1 cellular context compared by ENCODE assay signal in the genomic region with DNA sequence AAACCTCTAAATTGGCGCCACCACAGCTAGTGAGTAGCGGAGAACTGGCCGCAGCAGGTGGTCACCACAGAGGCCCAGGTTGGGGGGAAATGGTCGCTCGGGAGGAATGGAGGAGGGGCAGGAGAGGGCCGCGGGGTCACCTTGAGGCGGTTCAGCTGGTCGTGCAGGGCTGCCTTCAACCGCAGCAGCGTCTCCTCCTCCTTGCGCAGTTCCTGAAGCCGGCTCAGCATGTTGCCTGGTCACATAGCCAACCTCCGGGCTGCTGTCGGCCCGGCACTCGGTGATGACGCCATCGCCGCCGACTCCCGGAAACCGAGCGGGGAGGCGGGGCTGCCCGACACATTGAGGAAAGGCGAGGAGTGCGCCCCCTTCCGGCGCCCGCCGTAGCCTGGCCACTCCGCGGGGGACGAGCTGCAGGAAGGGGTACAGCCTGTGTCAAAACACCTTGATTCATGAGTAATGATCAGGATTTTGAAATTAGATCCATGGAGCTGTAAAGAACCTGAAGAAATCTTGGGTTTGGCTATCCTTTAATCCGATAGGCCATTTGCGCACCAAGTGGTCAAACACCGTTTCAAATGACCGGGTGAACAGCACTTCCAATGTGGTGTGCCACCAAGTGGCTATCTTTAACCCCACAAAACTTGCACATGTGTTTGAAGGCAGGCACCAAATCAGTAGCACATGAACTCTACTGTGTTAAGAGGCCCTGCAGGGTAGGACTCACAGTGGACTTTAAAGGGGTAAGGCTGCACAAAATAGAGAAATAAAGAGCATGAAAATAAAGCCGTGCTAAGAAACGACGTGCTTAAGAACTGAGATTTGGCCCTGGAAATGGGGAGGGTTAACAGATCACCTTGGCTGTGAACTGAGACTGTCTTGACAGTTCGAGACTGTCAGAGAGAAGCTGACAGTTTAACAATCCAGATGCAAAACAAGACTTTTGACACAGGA.
TF ChIP-seq lines count a peak whose summit lies in the region.

A gene with protein sequence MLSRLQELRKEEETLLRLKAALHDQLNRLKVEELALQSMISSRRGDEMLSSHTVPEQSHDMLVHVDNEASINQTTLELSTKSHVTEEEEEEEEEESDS (minus strand): TSS at position 261 of the 954 bp plus-strand sequence. CDS start 31 bp downstream, at position 230.

TF ChIP-seq in GM12878, 131 proteins besides CTCF, POLR2A, EP300 and RAD21 (continued from another document and continues in another):
- TF ChIP-seq, protein P1, sequence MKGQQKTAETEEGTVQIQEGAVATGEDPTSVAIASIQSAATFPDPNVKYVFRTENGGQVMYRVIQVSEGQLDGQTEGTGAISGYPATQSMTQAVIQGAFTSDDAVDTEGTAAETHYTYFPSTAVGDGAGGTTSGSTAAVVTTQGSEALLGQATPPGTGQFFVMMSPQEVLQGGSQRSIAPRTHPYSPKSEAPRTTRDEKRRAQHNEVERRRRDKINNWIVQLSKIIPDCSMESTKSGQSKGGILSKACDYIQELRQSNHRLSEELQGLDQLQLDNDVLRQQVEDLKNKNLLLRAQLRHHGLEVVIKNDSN (IDR thresholded peaks at IDR 0.05; ENCODE audit: borderline replicate concordance, extremely low read length, insufficient read depth, low read depth, low read length), result no peak
- TF ChIP-seq SREBF2 (IDR thresholded peaks at IDR 0.05; ENCODE audit: low read length), result no peak
- no peak for TF ChIP-seq RFX5 (IDR thresholded peaks at IDR 0.05; ENCODE audit: low read depth, low read length)
- no peak for TF ChIP-seq YBX1 (IDR thresholded peaks at IDR 0.05)
- peak; percentile 70 for TF ChIP-seq TARDBP (IDR thresholded peaks at IDR 0.05; ENCODE audit: borderline replicate concordance)
- 0 out of 2 replicates have a peak, but pooled peaks have one; percentile 63 for TF ChIP-seq RB1 (IDR thresholded peaks at IDR 0.05; ENCODE audit: borderline replicate concordance)
- TF ChIP-seq, protein P2, sequence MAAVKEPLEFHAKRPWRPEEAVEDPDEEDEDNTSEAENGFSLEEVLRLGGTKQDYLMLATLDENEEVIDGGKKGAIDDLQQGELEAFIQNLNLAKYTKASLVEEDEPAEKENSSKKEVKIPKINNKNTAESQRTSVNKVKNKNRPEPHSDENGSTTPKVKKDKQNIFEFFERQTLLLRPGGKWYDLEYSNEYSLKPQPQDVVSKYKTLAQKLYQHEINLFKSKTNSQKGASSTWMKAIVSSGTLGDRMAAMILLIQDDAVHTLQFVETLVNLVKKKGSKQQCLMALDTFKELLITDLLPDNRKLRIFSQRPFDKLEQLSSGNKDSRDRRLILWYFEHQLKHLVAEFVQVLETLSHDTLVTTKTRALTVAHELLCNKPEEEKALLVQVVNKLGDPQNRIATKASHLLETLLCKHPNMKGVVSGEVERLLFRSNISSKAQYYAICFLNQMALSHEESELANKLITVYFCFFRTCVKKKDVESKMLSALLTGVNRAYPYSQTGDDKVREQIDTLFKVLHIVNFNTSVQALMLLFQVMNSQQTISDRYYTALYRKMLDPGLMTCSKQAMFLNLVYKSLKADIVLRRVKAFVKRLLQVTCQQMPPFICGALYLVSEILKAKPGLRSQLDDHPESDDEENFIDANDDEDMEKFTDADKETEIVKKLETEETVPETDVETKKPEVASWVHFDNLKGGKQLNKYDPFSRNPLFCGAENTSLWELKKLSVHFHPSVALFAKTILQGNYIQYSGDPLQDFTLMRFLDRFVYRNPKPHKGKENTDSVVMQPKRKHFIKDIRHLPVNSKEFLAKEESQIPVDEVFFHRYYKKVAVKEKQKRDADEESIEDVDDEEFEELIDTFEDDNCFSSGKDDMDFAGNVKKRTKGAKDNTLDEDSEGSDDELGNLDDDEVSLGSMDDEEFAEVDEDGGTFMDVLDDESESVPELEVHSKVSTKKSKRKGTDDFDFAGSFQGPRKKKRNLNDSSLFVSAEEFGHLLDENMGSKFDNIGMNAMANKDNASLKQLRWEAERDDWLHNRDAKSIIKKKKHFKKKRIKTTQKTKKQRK (IDR thresholded peaks at IDR 0.05; ENCODE audit: low read depth, low read length), result no peak
- TF ChIP-seq TBL1XR1 (IDR thresholded peaks at IDR 0.05; ENCODE audit: low read depth, low read length), result no peak; the same call in 1 of the 2 replicates
- TF ChIP-seq MTA2 (IDR thresholded peaks at IDR 0.05; ENCODE audit: low read depth), result peak; percentile 20; the same call in 1 of the 2 replicates
- TF ChIP-seq CBFB (IDR thresholded peaks at IDR 0.05; ENCODE audit: low read depth), result peak; percentile 69; the same call in 1 of the 2 replicates
- TF ChIP-seq, protein P3, sequence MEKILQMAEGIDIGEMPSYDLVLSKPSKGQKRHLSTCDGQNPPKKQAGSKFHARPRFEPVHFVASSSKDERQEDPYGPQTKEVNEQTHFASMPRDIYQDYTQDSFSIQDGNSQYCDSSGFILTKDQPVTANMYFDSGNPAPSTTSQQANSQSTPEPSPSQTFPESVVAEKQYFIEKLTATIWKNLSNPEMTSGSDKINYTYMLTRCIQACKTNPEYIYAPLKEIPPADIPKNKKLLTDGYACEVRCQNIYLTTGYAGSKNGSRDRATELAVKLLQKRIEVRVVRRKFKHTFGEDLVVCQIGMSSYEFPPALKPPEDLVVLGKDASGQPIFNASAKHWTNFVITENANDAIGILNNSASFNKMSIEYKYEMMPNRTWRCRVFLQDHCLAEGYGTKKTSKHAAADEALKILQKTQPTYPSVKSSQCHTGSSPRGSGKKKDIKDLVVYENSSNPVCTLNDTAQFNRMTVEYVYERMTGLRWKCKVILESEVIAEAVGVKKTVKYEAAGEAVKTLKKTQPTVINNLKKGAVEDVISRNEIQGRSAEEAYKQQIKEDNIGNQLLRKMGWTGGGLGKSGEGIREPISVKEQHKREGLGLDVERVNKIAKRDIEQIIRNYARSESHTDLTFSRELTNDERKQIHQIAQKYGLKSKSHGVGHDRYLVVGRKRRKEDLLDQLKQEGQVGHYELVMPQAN (conservative IDR thresholded peaks at IDR 0.05), result peak; percentile 97
- TF ChIP-seq LARP7 (IDR thresholded peaks at IDR 0.05), result peak; percentile 85
- no peak for TF ChIP-seq BCL11A (IDR thresholded peaks at IDR 0.05; ENCODE audit: low read depth, low read length)
- TF ChIP-seq SMAD1 (IDR thresholded peaks at IDR 0.05; ENCODE audit: low read depth, partially characterized antibody), result no peak
- no peak for TF ChIP-seq EZH2 (IDR thresholded peaks at IDR 0.05; ENCODE audit: borderline replicate concordance, control insufficient read depth, low read depth, low read length)
- no peak for TF ChIP-seq SP1 (IDR thresholded peaks at IDR 0.05; ENCODE audit: low read depth, low read length)
- peak; percentile 91 for TF ChIP-seq BACH1 (IDR thresholded peaks at IDR 0.05; ENCODE audit: borderline replicate concordance)
- TF ChIP-seq MYB (IDR thresholded peaks at IDR 0.05; ENCODE audit: borderline replicate concordance, low read depth, low read length), result no peak
- no peak for TF ChIP-seq JUNB (IDR thresholded peaks at IDR 0.05)
- no peak for TF ChIP-seq SUZ12 (IDR thresholded peaks at IDR 0.05; ENCODE audit: unreplicated experiment)
- TF ChIP-seq, protein P4, sequence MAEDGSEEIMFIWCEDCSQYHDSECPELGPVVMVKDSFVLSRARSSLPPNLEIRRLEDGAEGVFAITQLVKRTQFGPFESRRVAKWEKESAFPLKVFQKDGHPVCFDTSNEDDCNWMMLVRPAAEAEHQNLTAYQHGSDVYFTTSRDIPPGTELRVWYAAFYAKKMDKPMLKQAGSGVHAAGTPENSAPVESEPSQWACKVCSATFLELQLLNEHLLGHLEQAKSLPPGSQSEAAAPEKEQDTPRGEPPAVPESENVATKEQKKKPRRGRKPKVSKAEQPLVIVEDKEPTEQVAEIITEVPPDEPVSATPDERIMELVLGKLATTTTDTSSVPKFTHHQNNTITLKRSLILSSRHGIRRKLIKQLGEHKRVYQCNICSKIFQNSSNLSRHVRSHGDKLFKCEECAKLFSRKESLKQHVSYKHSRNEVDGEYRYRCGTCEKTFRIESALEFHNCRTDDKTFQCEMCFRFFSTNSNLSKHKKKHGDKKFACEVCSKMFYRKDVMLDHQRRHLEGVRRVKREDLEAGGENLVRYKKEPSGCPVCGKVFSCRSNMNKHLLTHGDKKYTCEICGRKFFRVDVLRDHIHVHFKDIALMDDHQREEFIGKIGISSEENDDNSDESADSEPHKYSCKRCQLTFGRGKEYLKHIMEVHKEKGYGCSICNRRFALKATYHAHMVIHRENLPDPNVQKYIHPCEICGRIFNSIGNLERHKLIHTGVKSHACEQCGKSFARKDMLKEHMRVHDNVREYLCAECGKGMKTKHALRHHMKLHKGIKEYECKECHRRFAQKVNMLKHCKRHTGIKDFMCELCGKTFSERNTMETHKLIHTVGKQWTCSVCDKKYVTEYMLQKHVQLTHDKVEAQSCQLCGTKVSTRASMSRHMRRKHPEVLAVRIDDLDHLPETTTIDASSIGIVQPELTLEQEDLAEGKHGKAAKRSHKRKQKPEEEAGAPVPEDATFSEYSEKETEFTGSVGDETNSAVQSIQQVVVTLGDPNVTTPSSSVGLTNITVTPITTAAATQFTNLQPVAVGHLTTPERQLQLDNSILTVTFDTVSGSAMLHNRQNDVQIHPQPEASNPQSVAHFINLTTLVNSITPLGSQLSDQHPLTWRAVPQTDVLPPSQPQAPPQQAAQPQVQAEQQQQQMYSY (CRISPR knock-in tag; IDR thresholded peaks at IDR 0.05), result 0 out of 2 replicates have a peak, but pooled peaks have one; percentile 6
- TF ChIP-seq, protein P5, sequence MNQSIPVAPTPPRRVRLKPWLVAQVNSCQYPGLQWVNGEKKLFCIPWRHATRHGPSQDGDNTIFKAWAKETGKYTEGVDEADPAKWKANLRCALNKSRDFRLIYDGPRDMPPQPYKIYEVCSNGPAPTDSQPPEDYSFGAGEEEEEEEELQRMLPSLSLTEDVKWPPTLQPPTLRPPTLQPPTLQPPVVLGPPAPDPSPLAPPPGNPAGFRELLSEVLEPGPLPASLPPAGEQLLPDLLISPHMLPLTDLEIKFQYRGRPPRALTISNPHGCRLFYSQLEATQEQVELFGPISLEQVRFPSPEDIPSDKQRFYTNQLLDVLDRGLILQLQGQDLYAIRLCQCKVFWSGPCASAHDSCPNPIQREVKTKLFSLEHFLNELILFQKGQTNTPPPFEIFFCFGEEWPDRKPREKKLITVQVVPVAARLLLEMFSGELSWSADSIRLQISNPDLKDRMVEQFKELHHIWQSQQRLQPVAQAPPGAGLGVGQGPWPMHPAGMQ (IDR thresholded peaks at IDR 0.05; ENCODE audit: borderline replicate concordance), result no peak
- TF ChIP-seq, protein P6, sequence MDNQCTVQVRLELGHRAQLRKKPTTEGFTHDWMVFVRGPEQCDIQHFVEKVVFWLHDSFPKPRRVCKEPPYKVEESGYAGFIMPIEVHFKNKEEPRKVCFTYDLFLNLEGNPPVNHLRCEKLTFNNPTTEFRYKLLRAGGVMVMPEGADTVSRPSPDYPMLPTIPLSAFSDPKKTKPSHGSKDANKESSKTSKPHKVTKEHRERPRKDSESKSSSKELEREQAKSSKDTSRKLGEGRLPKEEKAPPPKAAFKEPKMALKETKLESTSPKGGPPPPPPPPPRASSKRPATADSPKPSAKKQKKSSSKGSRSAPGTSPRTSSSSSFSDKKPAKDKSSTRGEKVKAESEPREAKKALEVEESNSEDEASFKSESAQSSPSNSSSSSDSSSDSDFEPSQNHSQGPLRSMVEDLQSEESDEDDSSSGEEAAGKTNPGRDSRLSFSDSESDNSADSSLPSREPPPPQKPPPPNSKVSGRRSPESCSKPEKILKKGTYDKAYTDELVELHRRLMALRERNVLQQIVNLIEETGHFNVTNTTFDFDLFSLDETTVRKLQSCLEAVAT (IDR thresholded peaks at IDR 0.05), result peak; percentile 54; the same call in 1 of the 2 replicates
- TF ChIP-seq, protein P7, sequence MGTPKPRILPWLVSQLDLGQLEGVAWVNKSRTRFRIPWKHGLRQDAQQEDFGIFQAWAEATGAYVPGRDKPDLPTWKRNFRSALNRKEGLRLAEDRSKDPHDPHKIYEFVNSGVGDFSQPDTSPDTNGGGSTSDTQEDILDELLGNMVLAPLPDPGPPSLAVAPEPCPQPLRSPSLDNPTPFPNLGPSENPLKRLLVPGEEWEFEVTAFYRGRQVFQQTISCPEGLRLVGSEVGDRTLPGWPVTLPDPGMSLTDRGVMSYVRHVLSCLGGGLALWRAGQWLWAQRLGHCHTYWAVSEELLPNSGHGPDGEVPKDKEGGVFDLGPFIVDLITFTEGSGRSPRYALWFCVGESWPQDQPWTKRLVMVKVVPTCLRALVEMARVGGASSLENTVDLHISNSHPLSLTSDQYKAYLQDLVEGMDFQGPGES (IDR thresholded peaks at IDR 0.05), result peak; percentile 16; the same call in 1 of the 2 replicates
- peak; percentile 6 for TF ChIP-seq SIX5 (IDR thresholded peaks at IDR 0.05; ENCODE audit: low read depth, low read length, severe bottlenecking)
- no peak for TF ChIP-seq CEBPB (IDR thresholded peaks at IDR 0.05; ENCODE audit: borderline replicate concordance in 1 of 2, low read depth in 2 of 2, low read length in 2 of 2)
- TF ChIP-seq SREBF1 (IDR thresholded peaks at IDR 0.05; ENCODE audit: low read length), result no peak
- TF ChIP-seq, protein P8, sequence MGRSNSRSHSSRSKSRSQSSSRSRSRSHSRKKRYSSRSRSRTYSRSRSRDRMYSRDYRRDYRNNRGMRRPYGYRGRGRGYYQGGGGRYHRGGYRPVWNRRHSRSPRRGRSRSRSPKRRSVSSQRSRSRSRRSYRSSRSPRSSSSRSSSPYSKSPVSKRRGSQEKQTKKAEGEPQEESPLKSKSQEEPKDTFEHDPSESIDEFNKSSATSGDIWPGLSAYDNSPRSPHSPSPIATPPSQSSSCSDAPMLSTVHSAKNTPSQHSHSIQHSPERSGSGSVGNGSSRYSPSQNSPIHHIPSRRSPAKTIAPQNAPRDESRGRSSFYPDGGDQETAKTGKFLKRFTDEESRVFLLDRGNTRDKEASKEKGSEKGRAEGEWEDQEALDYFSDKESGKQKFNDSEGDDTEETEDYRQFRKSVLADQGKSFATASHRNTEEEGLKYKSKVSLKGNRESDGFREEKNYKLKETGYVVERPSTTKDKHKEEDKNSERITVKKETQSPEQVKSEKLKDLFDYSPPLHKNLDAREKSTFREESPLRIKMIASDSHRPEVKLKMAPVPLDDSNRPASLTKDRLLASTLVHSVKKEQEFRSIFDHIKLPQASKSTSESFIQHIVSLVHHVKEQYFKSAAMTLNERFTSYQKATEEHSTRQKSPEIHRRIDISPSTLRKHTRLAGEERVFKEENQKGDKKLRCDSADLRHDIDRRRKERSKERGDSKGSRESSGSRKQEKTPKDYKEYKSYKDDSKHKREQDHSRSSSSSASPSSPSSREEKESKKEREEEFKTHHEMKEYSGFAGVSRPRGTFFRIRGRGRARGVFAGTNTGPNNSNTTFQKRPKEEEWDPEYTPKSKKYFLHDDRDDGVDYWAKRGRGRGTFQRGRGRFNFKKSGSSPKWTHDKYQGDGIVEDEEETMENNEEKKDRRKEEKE (IDR thresholded peaks at IDR 0.05), result no peak
- TF ChIP-seq PAX5 (IDR thresholded peaks at IDR 0.05; ENCODE audit: borderline replicate concordance, low read depth, low read length), result no peak
- peak; percentile 34; the same call in 1 of the 2 replicates for TF ChIP-seq FOXM1 (IDR thresholded peaks at IDR 0.05; ENCODE audit: low read depth, low read length)
- peak; percentile 35 for TF ChIP-seq KLF5 (IDR thresholded peaks at IDR 0.05; ENCODE audit: partially characterized antibody)
- peak; percentile 98 for TF ChIP-seq ESRRA (IDR thresholded peaks at IDR 0.05; ENCODE audit: low read length)
- no peak for TF ChIP-seq HDAC2 (IDR thresholded peaks at IDR 0.05)
- no peak for TF ChIP-seq ZNF622 (IDR thresholded peaks at IDR 0.05)
- TF ChIP-seq GABPA (IDR thresholded peaks at IDR 0.05; ENCODE audit: low read depth), result peak; percentile 56; the same call in 1 of the 2 replicates
- TF ChIP-seq CHD1 (IDR thresholded peaks at IDR 0.05; ENCODE audit: low read depth, low read length), result no peak
- TF ChIP-seq SPI1 (IDR thresholded peaks at IDR 0.05; ENCODE audit: borderline replicate concordance, insufficient read depth, low read depth, low read length), result no peak
